Comparison of ENCODE assay signal across 8 cellular contexts in genomic region chr13:41059896-41060722, GRCh38. TPM values are rescaled to one million over a fixed set of nuclear protein-coding genes. Genes with fewer than 3 reads are reported as not detected.
DNase-seq lines count a peak whose midpoint lies in the region; ATAC-seq and TF ChIP-seq lines count a peak whose summit lies in the region.

No MANE protein-coding gene starts in this region.

- no peaks in the 10 kb centered on the region for H3K27me3 ChIP-seq in BJ (ENCODE audit: control insufficient read depth, insufficient read depth, low read length)
- no peaks in the 10 kb centered on the region for H3K27me3 ChIP-seq in dorsolateral prefrontal cortex
- H3K27me3 ChIP-seq in lower lobe of right lung (ENCODE audit: low read depth), result no peaks in the 10 kb centered on the region

- ATAC-seq in HG03354 (IDR thresholded peaks at IDR 0.05; ENCODE audit: poor library complexity, severe bottlenecking, unreplicated experiment) (peak; percentile 49), lower lobe of right lung (peak; percentile 78 to 80)

- DNase-seq in BJ (ENCODE audit: low read depth), result peak; percentile 40
- peak; percentile 91 for DNase-seq in NCI-H69 (lab: John Stamatoyannopoulos, UW)
- DNase-seq in activated CD4-positive, alpha-beta T cell treated with anti-CD3 and anti-CD28 coated beads, Interleukin-2, amount 50 U/mL, for 48 hours, result peak; percentile 79 to 85
- DNase-seq in dorsolateral prefrontal cortex, result peak; percentile 77 to 94 (median 86)
- DNase-seq in lower lobe of right lung, result peak; percentile 93
- peak; percentile 63 to 80 for DNase-seq in stimulated activated CD4-positive, alpha-beta T cell treated with anti-CD3 and anti-CD28 coated beads, Interleukin-4, amount 100 ng/mL, for 48 hours (ENCODE audit: low read depth in 2 of 2)

- peaks cover 71% of the 10 kb centered on the region for H3K4me1 ChIP-seq in lower lobe of right lung

- TF ChIP-seq CTCF in BJ (IDR thresholded peaks at IDR 0.05; ENCODE audit: insufficient read depth, low read depth, low read length) (peak; percentile 51), dorsolateral prefrontal cortex (IDR thresholded peaks at IDR 0.05 in 54 of 56, conservative IDR thresholded peaks at IDR 0.05 in 2 of 56; ENCODE audit: low read depth in 1 of 56, partially characterized antibody in 56 of 56) (peak in 49 of 56 donors; percentile 25 to 74 (median 48)), lower lobe of right lung (IDR thresholded peaks at IDR 0.05) (peak; percentile 36)

- no peaks in the 10 kb centered on the region for H3K9me3 ChIP-seq in lower lobe of right lung

- peak; percentile 84 for TF ChIP-seq POLR2A in GM19099 (IDR thresholded peaks at IDR 0.05; ENCODE audit: extremely low read depth, insufficient read length, low read depth)

- POLR2A ChIA-PET in BJ (lab: Charles Lee), result no interaction called here

- H3K4me3 ChIP-seq in BJ (ENCODE audit: low read depth, low read length) (peak overlapping the region; percentile 80), dorsolateral prefrontal cortex (peak overlapping the region; percentile 70 to 98 (median 90)), lower lobe of right lung (peak overlapping the region; percentile 81)

- CTCF ChIA-PET in BJ (lab: Yijun Ruan, JAX), result no interaction called here

- intact Hi-C loops in dorsolateral prefrontal cortex (cut with DNase I) (loop anchor here (2.0 to 5.0 kb wide), 9 partner anchors 38 to 288 kb away; partner anchors contain the start of genes MRPS31 (in 2 of the 2), MTRF1 (in 1 of the 2), NAA16 (in 1 of the 2) and SLC25A15 (in 1 of the 2)), lower lobe of right lung (cut with DNase I) (no loop called here)

- H3K27ac ChIP-seq in dorsolateral prefrontal cortex (peak overlapping the region; percentile 96 to 100 (median 99)), lower lobe of right lung (peak overlapping the region; percentile 98)

- H3K36me3 ChIP-seq in BJ (ENCODE audit: control insufficient read depth, insufficient read depth, low read length) (no peaks in the 10 kb centered on the region), lower lobe of right lung (peaks cover 1% of the 10 kb centered on the region)

RNA-seq across cellular contexts. Expression of gene WBP4, which starts 1.2 kb away (rescaled TPM):
- 4.9 and 10.6 TPM in 2 replicates for polyA plus RNA-seq in BJ (2011; rRNA removed)
- 2.2 and 2.4 TPM in 2 replicates for polyA minus RNA-seq in BJ (2011; rRNA and poly(A)+ RNA removed)
- total RNA-seq in dorsolateral prefrontal cortex, result 10 to 100 TPM; 10.6 to 23.8 (median 17.6) TPM
- total RNA-seq in lower lobe of right lung, result 10.8 TPM

RNA-seq across cellular contexts. Expression of gene ELF1, which starts 41.0 kb away (rescaled TPM):
- polyA plus RNA-seq in BJ (2011; rRNA removed), result 35.8 and 41.7 TPM in 2 replicates
- 27.1 and 28.3 TPM in 2 replicates for polyA minus RNA-seq in BJ (2011; rRNA and poly(A)+ RNA removed)
- 10 to 100 TPM in 119 of 120 experiments, 1 to 10 TPM in 1; 9.7 to 41.8 (median 20.2) TPM for total RNA-seq in dorsolateral prefrontal cortex
- total RNA-seq in lower lobe of right lung, result 98.1 TPM

Comparison
In these comparisons a context has a peak if more than half of its experiments do, and no peak if none do; other contexts are left out.
1. Peak in every context shown above with its lines: DNase-seq, ATAC-seq, H3K4me3 ChIP-seq and H3K27ac ChIP-seq.
2. DNase-seq: peak in every context shown above with its lines; median percentile 93 in lower lobe of right lung; 91 in NCI-H69; 86 in dorsolateral prefrontal cortex; 82 in activated CD4-positive, alpha-beta T cell treated with anti-CD3 and anti-CD28 coated beads, Interleukin-2, amount 50 U/mL, for 48 hours; 72 in stimulated activated CD4-positive, alpha-beta T cell treated with anti-CD3 and anti-CD28 coated beads, Interleukin-4, amount 100 ng/mL, for 48 hours; 40 in BJ.